In the genomic region with DNA sequence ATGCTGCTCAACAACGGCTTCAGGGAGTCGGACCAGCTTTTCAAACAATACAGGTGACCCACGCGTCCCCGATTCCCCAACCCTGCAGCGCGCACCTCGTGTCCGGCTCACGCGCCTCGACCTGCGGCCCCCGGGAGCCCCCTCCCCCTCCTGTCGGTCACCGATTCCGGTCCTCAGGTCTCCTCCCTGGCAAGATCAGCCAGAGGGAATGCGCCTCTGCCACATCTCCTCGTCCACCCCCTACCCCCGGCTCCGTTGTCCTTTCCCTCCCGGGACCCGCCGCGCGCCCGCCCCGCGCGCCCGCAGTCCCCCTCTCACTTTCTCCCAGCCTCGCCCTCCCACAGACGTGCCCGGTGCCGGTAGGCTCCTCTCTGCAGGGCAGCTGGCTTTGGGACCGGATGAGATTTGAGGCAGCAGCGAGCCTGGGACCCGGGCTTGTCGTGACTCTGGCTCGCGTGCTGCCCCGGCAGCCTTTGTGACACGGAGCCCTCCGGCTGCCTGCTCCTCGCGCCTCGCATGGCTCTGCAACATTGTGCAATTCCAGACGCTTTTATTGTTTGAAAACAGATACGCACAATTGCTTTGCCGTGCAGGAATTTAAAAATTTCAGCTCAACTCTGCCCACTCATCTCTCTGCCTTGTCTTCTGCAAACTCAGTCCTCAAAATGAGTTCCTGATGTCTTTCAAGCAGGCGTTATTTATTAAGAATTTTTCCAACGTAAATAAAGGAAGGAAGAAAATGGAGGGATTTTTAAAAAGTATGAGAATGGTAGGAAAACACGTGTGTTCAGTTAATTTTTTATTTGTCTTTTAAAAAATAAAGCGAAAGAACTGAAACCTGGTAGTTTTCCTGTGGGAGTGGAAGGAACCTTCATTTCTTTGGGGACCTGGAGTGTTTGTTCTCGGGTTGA, we compare ENCODE assay signal across 8 cellular contexts.
DNase-seq lines count a peak whose midpoint lies in the region; ATAC-seq lines count a peak whose summit lies in the region.

No MANE protein-coding gene starts in this region.

- ATAC-seq in stimulated activated naive CD8-positive, alpha-beta T cell treated with anti-CD3 and anti-CD28 coated beads, Interleukin-15, Interleukin-2, amounts not matched to agents 100 U/mL and 50 U/mL, for 24 hours, result peak; percentile 5

- DNase-seq in NCI-H2081 (lab: John Stamatoyannopoulos, UW) (peak; percentile 28 to 50), NCI-H2081 treated with DMSO at 0.1 percent for 48 hours (lab: John Stamatoyannopoulos, UW) (no peak), NCI-H526 treated with DMSO at 0.1 percent for 48 hours (lab: John Stamatoyannopoulos, UW) (peak; percentile 20), activated T-cell treated with anti-CD3 and anti-CD28 coated beads for 48 hours (ENCODE audit: low read depth) (peak; percentile 38), epithelial cell of prostate (ENCODE audit: low read depth, low spot score) (no peak), midbrain (lab: John Stamatoyannopoulos, UW) (peak; percentile 25), GDM1 (lab: John Stamatoyannopoulos, UW) (no peak)
- peak; percentile 60 for DNase-seq in stimulated activated naive CD8-positive, alpha-beta T cell treated with anti-CD3 and anti-CD28 coated beads, Interleukin-15, Interleukin-2, amounts not matched to agents 100 U/mL and 50 U/mL, for 24 hours

- peak overlapping the region; percentile 24 for H3K27ac ChIP-seq in epithelial cell of prostate

Comparison
In these comparisons a context has a peak if more than half of its experiments do, and no peak if none do; other contexts are left out.
1. DNase-seq: peak in NCI-H2081 (2 of 2), NCI-H526 treated with DMSO at 0.1 percent for 48 hours (single experiment), activated T-cell treated with anti-CD3 and anti-CD28 coated beads for 48 hours (single experiment), midbrain (single experiment) and stimulated activated naive CD8-positive, alpha-beta T cell treated with anti-CD3 and anti-CD28 coated beads, Interleukin-15, Interleukin-2, amounts not matched to agents 100 U/mL and 50 U/mL, for 24 hours (single experiment); none in NCI-H2081 treated with DMSO at 0.1 percent for 48 hours (single experiment), epithelial cell of prostate (single experiment) and GDM1 (single experiment).